In the genomic region with DNA sequence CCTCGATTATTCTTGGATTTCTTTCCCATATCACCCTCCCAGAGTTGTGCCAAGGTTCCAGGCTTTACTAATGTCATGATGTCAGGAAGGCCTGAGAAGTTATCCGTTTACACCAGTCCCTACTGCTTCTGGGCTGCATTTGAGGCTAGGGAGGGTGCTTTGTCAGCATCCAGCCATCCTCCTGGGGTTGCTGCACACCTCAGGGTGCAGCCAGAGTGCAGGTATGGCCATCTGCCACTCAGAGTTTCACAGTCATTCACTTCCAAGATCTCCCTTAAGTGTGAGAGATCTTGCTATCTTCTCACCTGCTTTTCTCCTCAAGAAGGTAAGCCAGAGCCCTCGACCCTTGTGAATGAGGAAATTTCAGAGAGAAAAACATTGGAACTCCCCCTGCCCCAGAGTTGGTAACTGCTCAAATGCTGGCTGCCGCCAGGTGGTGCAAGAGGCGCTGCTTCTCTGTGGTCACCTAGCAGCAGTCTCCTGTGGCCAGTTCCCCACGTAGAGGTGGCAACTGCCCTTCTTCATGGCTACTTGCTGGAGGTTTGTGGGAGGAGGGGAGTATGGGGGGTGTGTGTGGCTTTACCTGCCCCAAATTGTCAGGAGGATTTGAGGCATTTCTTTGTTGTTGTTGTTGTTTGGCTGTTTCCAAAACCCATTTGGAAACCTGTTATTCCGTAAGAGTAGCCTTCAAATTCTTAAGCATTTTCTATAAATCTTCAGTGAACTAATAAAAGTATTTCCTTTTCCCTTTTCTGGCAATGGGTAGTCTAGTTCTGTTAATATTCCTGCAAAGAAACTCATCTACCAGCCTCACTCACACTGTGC, we compare ENCODE assay signal across 10 cellular contexts.
DNase-seq lines count a peak whose midpoint lies in the region; ATAC-seq and TF ChIP-seq lines count a peak whose summit lies in the region.
"Had no signal": no experiment of that assay in that cellular context is flagged by ENCODE, and none has a peak within 500 bp of the region (broad histone marks: within the 10 kb centered on the region; RNA-seq: fewer than 3 reads in every experiment).

No MANE protein-coding gene starts in this region.

- H3K4me3 ChIP-seq in GM06990 (replicated peaks; ENCODE audit: low read depth, low read length) (no peak overlapping the region), KMS-11 (IDR thresholded peaks at IDR 0.05; ENCODE audit: insufficient read depth, low read depth, low read length) (no peak overlapping the region), mucosa of descending colon (no peak overlapping the region)
- H3K4me3 ChIP-seq: gastrocnemius medialis had no signal

- H3K4me2 ChIP-seq in KMS-11 = no peak overlapping the region

- ATAC-seq in mucosa of descending colon = peak; percentile 38
- no peak for ATAC-seq in activated CD4-positive, CD25-positive, alpha-beta regulatory T cell treated with anti-CD3 and anti-CD28 coated beads, Interleukin-2, amount 50 U/mL, for 24 hours
- ATAC-seq: gastrocnemius medialis had no signal

- in situ Hi-C loops in T47D (cut with HindIII; ENCODE audit: low pct_unique_long_range_greater_than_20kb, low sequenced_read_pairs) = no loop called here

- H3K36me3 ChIP-seq in GM06990 (ENCODE audit: control insufficient read depth, insufficient read depth, low read length) = no peaks in the 10 kb centered on the region
- no peaks in the 10 kb centered on the region for H3K36me3 ChIP-seq in KMS-11 (ENCODE audit: insufficient read depth)
- H3K36me3 ChIP-seq in mucosa of descending colon (ENCODE audit: low read depth) = no peaks in the 10 kb centered on the region
- H3K36me3 ChIP-seq: gastrocnemius medialis had no signal

- TF ChIP-seq CTCF in GM06990 (IDR thresholded peaks at IDR 0.05; ENCODE audit: insufficient read depth, low read length, poor library complexity, severe bottlenecking) (peak; percentile 70), KMS-11 (conservative IDR thresholded peaks at IDR 0.05; ENCODE audit: low read depth, low read length) (peak; percentile 65), mucosa of descending colon (IDR thresholded peaks at IDR 0.05) (no peak)

- no peak overlapping the region for H2AFZ ChIP-seq in KMS-11 (ENCODE audit: low read depth)

- H3K4me1 ChIP-seq in KMS-11 (ENCODE audit: low read depth, poor library complexity, severe bottlenecking) = no peaks in the 10 kb centered on the region
- H3K4me1 ChIP-seq in mucosa of descending colon (ENCODE audit: low read depth) = no peaks in the 10 kb centered on the region

- intact Hi-C loops in mucosa of descending colon (cut with DNase I, micrococcal nuclease) = no loop called here

- H4K20me1 ChIP-seq in KMS-11 (ENCODE audit: insufficient read depth) = no peaks in the 10 kb centered on the region

- H3K79me2 ChIP-seq in KMS-11 (ENCODE audit: insufficient read depth, low read depth) = no peaks in the 10 kb centered on the region

- no peak overlapping the region for H3K27ac ChIP-seq in KMS-11
- H3K27ac ChIP-seq: gastrocnemius medialis had no signal

- no peak for DNase-seq in GM06990 (ENCODE audit: extremely low read depth, insufficient read length)
- peak; percentile 22 to 49 for DNase-seq in T47D (ENCODE audit: low read depth in 1 of 2, low spot score in 1 of 2)
- no peak for DNase-seq in mucosa of descending colon
- DNase-seq in activated CD4-positive, alpha-beta T cell treated with anti-CD3 and anti-CD28 coated beads, Interleukin-2, amount 50 U/mL, for 1 hour = no peak
- no peak for DNase-seq in amniotic stem cell (lab: John Stamatoyannopoulos, UW)
- no peak for DNase-seq in kidney glomerular epithelial cell (lab: John Stamatoyannopoulos, UW)
- DNase-seq: gastrocnemius medialis, GF-D8 had no signal

- no peak overlapping the region for H3K9ac ChIP-seq in KMS-11

- H3K27me3 ChIP-seq in GM06990 (replicated peaks; ENCODE audit: control insufficient read depth, insufficient read depth, low read length) = no peaks in the 10 kb centered on the region
- no peaks in the 10 kb centered on the region for H3K27me3 ChIP-seq in KMS-11 (ENCODE audit: insufficient read depth, low read depth)
- H3K27me3 ChIP-seq: gastrocnemius medialis had no signal

- no peaks in the 10 kb centered on the region for H3K9me3 ChIP-seq in mucosa of descending colon
- H3K9me3 ChIP-seq: gastrocnemius medialis had no signal

Comparison
In these comparisons a context has a peak if more than half of its experiments do, and no peak if none do; other contexts are left out.
1. DNase-seq: peak in T47D (2 of 2); none in GM06990 (single experiment), mucosa of descending colon (0 of 3), activated CD4-positive, alpha-beta T cell treated with anti-CD3 and anti-CD28 coated beads, Interleukin-2, amount 50 U/mL, for 1 hour (single experiment), amniotic stem cell (single experiment) and kidney glomerular epithelial cell (single experiment).